1 cellular context compared by ENCODE assay signal in the genomic region with DNA sequence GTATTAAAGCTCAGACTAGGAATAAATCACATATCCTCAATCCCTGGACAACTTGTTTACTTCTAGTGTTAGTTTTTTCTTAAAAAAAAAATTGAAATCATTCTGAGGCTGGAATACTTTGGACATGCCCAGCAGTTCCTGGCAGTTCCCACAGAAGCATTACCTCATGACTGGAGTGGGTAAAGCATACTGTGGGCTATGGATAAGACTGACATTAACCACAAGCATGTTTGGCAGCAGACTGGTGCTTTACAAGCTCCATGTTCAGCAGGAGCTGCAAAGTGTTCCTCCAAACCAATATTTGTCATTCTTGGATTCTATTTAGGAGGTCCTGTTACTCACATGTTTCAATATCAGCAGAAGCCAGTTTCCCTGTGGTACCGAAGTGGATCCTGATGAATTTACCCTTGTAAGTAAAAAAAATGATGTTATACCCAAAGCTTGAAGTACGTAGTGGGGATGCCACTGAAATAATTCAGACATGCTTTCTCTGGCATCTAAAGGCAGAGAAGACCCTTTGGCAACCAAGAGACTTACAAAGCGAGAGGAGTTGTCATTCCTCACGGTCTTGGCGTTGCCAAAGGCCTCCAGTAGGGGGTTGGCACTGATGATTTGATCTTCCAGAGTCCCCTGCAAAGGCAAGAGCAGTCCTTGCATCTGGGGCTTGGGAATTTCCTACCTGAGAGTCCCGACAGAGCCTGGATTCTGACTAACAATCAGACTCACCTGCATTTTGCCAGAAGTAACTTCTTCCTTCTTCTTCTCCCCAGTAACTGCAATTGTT.
TF ChIP-seq lines count a peak whose summit lies in the region.

No MANE protein-coding gene starts in this region.

TF ChIP-seq in WTC11, 78 proteins besides CTCF, POLR2A, EP300 and RAD21 (continued from another document):
- TF ChIP-seq JUN (CRISPR knock-in tag; IDR thresholded peaks at IDR 0.05) (no peak), ARID4B (CRISPR knock-in tag; IDR thresholded peaks at IDR 0.05; ENCODE audit: borderline replicate concordance) (no peak), EMX1 (CRISPR knock-in tag; IDR thresholded peaks at IDR 0.05) (no peak), ESRRA (CRISPR knock-in tag; IDR thresholded peaks at IDR 0.05; ENCODE audit: borderline replicate concordance) (no peak), ZNF423 (CRISPR knock-in tag; IDR thresholded peaks at IDR 0.05) (no peak)
- TF ChIP-seq, protein P1, sequence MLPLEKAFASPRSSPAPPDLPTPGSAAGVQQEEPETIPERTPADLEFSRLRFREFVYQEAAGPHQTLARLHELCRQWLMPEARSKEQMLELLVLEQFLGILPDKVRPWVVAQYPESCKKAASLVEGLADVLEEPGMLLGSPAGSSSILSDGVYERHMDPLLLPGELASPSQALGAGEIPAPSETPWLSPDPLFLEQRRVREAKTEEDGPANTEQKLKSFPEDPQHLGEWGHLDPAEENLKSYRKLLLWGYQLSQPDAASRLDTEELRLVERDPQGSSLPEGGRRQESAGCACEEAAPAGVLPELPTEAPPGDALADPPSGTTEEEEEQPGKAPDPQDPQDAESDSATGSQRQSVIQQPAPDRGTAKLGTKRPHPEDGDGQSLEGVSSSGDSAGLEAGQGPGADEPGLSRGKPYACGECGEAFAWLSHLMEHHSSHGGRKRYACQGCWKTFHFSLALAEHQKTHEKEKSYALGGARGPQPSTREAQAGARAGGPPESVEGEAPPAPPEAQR (CRISPR knock-in tag; IDR thresholded peaks at IDR 0.05): no peak
- TF ChIP-seq, protein P2, sequence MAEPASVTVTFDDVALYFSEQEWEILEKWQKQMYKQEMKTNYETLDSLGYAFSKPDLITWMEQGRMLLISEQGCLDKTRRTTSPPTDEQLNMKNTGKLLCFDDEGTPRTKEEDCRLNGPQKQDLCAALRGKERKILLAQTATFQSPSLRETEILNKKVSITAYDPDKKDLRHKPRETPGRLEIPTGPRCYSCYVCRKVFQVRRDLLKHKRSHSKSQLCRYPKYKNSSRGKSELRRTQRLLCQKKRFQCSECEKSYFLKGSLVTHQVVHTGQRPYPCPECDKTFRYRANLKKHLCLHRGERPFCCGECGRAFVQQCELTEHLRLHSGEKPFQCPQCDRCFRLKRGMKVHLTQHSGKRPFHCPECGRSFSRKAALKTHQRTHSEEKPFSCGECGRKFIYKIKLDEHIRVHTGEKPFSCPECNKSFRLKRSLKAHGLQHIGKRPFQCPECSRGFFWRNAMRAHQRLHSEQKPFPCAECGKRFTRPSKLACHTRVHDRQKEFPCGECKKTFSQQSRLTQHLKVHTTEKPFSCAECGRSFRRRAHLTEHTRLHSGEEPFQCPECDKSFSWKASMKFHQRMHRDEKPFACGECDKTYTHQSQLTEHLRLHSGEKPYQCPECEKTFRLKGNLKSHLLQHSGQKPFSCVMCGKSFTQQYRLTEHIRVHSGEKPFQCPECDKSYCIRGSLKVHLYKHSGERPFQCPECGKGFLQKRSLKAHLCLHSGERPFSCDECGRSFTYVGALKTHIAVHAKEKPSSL (CRISPR knock-in tag; conservative IDR thresholded peaks at IDR 0.05): no peak
- TF ChIP-seq, protein P3, sequence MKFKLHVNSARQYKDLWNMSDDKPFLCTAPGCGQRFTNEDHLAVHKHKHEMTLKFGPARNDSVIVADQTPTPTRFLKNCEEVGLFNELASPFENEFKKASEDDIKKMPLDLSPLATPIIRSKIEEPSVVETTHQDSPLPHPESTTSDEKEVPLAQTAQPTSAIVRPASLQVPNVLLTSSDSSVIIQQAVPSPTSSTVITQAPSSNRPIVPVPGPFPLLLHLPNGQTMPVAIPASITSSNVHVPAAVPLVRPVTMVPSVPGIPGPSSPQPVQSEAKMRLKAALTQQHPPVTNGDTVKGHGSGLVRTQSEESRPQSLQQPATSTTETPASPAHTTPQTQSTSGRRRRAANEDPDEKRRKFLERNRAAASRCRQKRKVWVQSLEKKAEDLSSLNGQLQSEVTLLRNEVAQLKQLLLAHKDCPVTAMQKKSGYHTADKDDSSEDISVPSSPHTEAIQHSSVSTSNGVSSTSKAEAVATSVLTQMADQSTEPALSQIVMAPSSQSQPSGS (CRISPR knock-in tag; IDR thresholded peaks at IDR 0.05; ENCODE audit: borderline replicate concordance, low read depth): no peak
- TF ChIP-seq, protein P4, sequence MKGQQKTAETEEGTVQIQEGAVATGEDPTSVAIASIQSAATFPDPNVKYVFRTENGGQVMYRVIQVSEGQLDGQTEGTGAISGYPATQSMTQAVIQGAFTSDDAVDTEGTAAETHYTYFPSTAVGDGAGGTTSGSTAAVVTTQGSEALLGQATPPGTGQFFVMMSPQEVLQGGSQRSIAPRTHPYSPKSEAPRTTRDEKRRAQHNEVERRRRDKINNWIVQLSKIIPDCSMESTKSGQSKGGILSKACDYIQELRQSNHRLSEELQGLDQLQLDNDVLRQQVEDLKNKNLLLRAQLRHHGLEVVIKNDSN (CRISPR knock-in tag; IDR thresholded peaks at IDR 0.05): no peak
